Comparison of ENCODE assay signal across 1 cellular context in the genomic region with DNA sequence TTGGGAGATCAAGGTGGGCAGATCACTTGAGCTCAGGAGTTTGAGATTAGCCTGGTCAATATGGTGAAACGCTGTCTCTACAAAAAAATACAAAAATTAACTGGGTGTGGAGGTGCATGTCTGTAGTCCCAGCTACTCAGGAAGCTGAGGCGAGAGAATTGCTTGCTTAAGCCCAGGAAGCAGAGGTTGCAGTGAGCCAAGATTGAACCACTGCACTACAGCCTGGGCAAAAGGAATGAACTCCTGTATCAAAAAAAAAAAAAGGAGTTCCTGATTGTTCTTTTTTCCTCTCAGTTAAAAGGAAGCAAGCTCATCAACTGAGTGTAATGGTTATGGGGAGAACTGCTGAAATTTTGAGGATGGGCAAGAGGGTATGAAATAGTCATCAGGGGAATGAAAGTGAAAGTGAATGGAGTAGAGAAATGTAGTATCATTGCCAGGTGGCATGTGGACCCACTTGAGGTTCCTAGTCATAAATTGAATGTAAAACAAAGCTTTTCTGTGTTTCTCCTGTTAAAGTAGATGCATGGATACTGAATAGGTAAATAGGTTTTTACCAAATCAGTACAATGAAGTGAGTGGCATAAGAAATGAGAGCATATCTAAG.
TF ChIP-seq lines count a peak whose summit lies in the region.

No MANE protein-coding gene starts in this region.

TF ChIP-seq in GM12878, 131 proteins besides CTCF, POLR2A, EP300 and RAD21:
- TF ChIP-seq PRDM15 (CRISPR knock-in tag; IDR thresholded peaks at IDR 0.05) = no peak
- TF ChIP-seq MXI1 (IDR thresholded peaks at IDR 0.05; ENCODE audit: low read depth, low read length) = no peak
- no peak for TF ChIP-seq DPF2 (IDR thresholded peaks at IDR 0.05)
- TF ChIP-seq MEF2A (IDR thresholded peaks at IDR 0.05; ENCODE audit: insufficient read depth, low read depth, low read length) = no peak
- TF ChIP-seq, protein P1, sequence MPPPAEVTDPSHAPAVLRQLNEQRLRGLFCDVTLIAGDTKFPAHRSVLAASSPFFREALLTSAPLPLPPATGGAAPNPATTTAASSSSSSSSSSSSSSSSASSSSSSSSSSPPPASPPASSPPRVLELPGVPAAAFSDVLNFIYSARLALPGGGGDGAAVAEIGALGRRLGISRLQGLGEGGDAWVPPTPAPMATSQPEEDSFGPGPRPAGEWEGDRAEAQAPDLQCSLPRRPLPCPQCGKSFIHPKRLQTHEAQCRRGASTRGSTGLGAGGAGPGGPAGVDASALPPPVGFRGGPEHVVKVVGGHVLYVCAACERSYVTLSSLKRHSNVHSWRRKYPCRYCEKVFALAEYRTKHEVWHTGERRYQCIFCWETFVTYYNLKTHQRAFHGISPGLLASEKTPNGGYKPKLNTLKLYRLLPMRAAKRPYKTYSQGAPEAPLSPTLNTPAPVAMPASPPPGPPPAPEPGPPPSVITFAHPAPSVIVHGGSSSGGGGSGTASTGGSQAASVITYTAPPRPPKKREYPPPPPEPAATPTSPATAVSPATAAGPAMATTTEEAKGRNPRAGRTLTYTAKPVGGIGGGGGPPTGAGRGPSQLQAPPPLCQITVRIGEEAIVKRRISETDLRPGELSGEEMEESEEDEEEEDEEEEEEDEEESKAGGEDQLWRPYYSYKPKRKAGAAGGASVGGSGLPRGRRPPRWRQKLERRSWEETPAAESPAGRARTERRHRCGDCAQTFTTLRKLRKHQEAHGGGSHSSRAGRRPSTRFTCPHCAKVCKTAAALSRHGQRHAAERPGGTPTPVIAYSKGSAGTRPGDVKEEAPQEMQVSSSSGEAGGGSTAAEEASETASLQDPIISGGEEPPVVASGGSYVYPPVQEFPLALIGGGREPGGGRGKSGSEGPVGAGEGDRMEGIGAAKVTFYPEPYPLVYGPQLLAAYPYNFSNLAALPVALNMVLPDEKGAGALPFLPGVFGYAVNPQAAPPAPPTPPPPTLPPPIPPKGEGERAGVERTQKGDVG (CRISPR knock-in tag; IDR thresholded peaks at IDR 0.05) = no peak
- TF ChIP-seq JUNB (IDR thresholded peaks at IDR 0.05) = 0 out of 2 replicates have a peak, but pooled peaks have one; percentile 14
TF ChIP-seq in GM12878: peak in this region for 1.
